Comparison of ENCODE assay signal across 8 cellular contexts in the genomic region with DNA sequence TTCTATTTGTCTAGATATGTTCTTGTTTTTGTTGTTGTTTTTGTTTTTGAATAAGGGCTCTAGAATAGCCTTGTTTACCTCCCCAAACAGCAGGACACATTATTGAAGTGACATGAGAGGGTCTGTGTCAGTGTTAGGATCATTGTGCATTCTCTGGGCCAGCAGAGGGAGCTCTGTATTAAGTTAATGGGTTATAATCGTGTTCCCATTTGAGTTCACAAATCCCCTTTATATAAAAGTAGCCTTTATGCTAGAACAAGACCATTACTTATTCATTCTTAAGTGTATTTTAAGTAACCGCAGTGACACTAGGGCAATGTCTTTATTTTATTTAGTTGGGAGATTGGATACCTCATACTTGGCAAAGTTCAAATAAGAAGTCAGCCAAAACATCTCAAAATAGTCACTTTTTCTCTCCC.
DNase-seq lines count a peak whose midpoint lies in the region; ATAC-seq, FAIRE-seq and TF ChIP-seq lines count a peak whose summit lies in the region.

No MANE protein-coding gene starts in this region.

- H3K4me1 ChIP-seq in HEK293 (ENCODE audit: control insufficient read depth, insufficient read depth, low read length) = peaks cover 16% of the 10 kb centered on the region

- POLR2A ChIA-PET in HEK293 (lab: Yijun Ruan, JAX) = no interaction called here

- TF ChIP-seq CTCF in C4-2B (conservative IDR thresholded peaks at IDR 0.05) = peak; percentile 90
- TF ChIP-seq CTCF in HEK293 (tag by site-specific recombination; IDR thresholded peaks at IDR 0.05) = peak; percentile 56; the same call in 1 of the 2 replicates
- TF ChIP-seq CTCF in fibroblast of pulmonary artery (IDR thresholded peaks at IDR 0.05; ENCODE audit: low read length, missing control alignments) = peak; percentile 85

- no peak for ATAC-seq in GM21576 (IDR thresholded peaks at IDR 0.05; ENCODE audit: unreplicated experiment)

- DNase-seq in NCI-H82 treated with DMSO at 0.1 percent for 48 hours (lab: John Stamatoyannopoulos, UW; ENCODE audit: unreplicated experiment) = peak; percentile 41
- peak; percentile 51 to 52 for DNase-seq in activated T-cell treated with anti-CD3 and anti-CD28 coated beads, Interleukin-2, amount 50 U/mL, for 48 hours
- DNase-seq in fibroblast of pulmonary artery (ENCODE audit: low read depth) = peak; percentile 83
- DNase-seq in nucleus accumbens (lab: John Stamatoyannopoulos, UW) = peak in 40 of 56 donors; percentile 1 to 87 (median 26)
- peak; percentile 64 for DNase-seq in urothelium cell line (ENCODE audit: low spot score)

- H3K4me3 ChIP-seq in HEK293 (ENCODE audit: low read depth, low read length) (no peak overlapping the region), fibroblast of pulmonary artery (replicated peaks; ENCODE audit: low read depth, low read length) (no peak overlapping the region)

- peaks cover 10 to 20% of the 10 kb centered on the region in 2 experiments; a peak in 2 of 3 replicates for H3K36me3 ChIP-seq in HEK293 (ENCODE audit: control insufficient read depth in 2 of 2, insufficient read depth in 1 of 2, low read length in 2 of 2)

- H3K9me3 ChIP-seq in HEK293 (ENCODE audit: control insufficient read depth, insufficient read depth, low read depth, low read length) = no peaks in the 10 kb centered on the region

- CTCF ChIA-PET in HEK293 (lab: Yijun Ruan, JAX) = interaction anchor here (0.6 to 7.2 kb wide), 42 partner anchors 9 to 1276 kb away, joined by 3 to 112 read pairs (median 4); a partner anchor contains a TSS

- H3K27ac ChIP-seq in C4-2B (no peak overlapping the region), HEK293 (ENCODE audit: extremely low read depth, low read depth, low read length) (no peak overlapping the region)

- FAIRE-seq in urothelium cell line (lab: Jason Lieb, UNC) = no peak

TF ChIP-seq in HEK293, 187 proteins besides CTCF, POLR2A, EP300 and RAD21 (continues in another document):
- no peak for TF ChIP-seq ZNF623 (tag by site-specific recombination; IDR thresholded peaks at IDR 0.05)
- TF ChIP-seq, protein P1, sequence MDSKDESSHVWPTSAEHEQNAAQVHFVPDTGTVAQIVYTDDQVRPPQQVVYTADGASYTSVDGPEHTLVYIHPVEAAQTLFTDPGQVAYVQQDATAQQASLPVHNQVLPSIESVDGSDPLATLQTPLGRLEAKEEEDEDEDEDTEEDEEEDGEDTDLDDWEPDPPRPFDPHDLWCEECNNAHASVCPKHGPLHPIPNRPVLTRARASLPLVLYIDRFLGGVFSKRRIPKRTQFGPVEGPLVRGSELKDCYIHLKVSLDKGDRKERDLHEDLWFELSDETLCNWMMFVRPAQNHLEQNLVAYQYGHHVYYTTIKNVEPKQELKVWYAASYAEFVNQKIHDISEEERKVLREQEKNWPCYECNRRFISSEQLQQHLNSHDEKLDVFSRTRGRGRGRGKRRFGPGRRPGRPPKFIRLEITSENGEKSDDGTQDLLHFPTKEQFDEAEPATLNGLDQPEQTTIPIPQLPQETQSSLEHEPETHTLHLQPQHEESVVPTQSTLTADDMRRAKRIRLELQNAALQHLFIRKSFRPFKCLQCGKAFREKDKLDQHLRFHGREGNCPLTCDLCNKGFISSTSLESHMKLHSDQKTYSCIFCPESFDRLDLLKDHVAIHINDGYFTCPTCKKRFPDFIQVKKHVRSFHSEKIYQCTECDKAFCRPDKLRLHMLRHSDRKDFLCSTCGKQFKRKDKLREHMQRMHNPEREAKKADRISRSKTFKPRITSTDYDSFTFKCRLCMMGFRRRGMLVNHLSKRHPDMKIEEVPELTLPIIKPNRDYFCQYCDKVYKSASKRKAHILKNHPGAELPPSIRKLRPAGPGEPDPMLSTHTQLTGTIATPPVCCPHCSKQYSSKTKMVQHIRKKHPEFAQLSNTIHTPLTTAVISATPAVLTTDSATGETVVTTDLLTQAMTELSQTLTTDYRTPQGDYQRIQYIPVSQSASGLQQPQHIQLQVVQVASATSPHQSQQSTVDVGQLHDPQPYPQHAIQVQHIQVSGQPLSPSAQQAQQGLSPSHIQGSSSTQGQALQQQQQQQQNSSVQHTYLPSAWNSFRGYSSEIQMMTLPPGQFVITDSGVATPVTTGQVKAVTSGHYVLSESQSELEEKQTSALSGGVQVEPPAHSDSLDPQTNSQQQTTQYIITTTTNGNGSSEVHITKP (tag by site-specific recombination; IDR thresholded peaks at IDR 0.05) = peak; percentile 20; the same call in 1 of the 2 replicates
- no peak for TF ChIP-seq ZNF785 (tag by site-specific recombination; IDR thresholded peaks at IDR 0.05)
- TF ChIP-seq ZNF837 (tag by site-specific recombination; IDR thresholded peaks at IDR 0.05) = no peak
- TF ChIP-seq ZNF132 (tag by site-specific recombination; IDR thresholded peaks at IDR 0.05; ENCODE audit: borderline replicate concordance) = no peak
- TF ChIP-seq ZNF707 (tag by site-specific recombination; IDR thresholded peaks at IDR 0.05) = no peak
- TF ChIP-seq ZNF175 (tag by site-specific recombination; IDR thresholded peaks at IDR 0.05) = no peak
- TF ChIP-seq ZNF133 (tag by site-specific recombination; IDR thresholded peaks at IDR 0.05) = no peak
- TF ChIP-seq ZFP37 (tag by site-specific recombination; IDR thresholded peaks at IDR 0.05) = no peak
- no peak for TF ChIP-seq ZNF416 (tag by site-specific recombination; IDR thresholded peaks at IDR 0.05)
- no peak for TF ChIP-seq GLIS1 (tag by site-specific recombination; IDR thresholded peaks at IDR 0.05)
- no peak for TF ChIP-seq SP3 (tag by site-specific recombination; IDR thresholded peaks at IDR 0.05)
- TF ChIP-seq ZNF843 (tag by site-specific recombination; IDR thresholded peaks at IDR 0.05) = no peak
- no peak for TF ChIP-seq ZNF701 (tag by site-specific recombination; IDR thresholded peaks at IDR 0.05)
- TF ChIP-seq, protein P2, sequence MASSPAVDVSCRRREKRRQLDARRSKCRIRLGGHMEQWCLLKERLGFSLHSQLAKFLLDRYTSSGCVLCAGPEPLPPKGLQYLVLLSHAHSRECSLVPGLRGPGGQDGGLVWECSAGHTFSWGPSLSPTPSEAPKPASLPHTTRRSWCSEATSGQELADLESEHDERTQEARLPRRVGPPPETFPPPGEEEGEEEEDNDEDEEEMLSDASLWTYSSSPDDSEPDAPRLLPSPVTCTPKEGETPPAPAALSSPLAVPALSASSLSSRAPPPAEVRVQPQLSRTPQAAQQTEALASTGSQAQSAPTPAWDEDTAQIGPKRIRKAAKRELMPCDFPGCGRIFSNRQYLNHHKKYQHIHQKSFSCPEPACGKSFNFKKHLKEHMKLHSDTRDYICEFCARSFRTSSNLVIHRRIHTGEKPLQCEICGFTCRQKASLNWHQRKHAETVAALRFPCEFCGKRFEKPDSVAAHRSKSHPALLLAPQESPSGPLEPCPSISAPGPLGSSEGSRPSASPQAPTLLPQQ (tag by site-specific recombination; IDR thresholded peaks at IDR 0.05) = peak; percentile 19; the same call in 1 of the 2 replicates
- TF ChIP-seq ZNF2 (tag by site-specific recombination; IDR thresholded peaks at IDR 0.05) = 0 out of 2 replicates have a peak, but pooled peaks have one; percentile 37
- TF ChIP-seq ZBTB21 (tag by site-specific recombination; IDR thresholded peaks at IDR 0.05) = no peak
- TF ChIP-seq GLI4 (tag by site-specific recombination; IDR thresholded peaks at IDR 0.05) = no peak
- 0 out of 2 replicates have a peak, but pooled peaks have one; percentile 36 for TF ChIP-seq ZNF561 (tag by site-specific recombination; IDR thresholded peaks at IDR 0.05; ENCODE audit: borderline replicate concordance)
- TF ChIP-seq KLF16 (tag by site-specific recombination; IDR thresholded peaks at IDR 0.05) = no peak
- no peak for TF ChIP-seq ZNF768 (tag by site-specific recombination; IDR thresholded peaks at IDR 0.05)
- TF ChIP-seq ZNF221 (tag by site-specific recombination; IDR thresholded peaks at IDR 0.05; ENCODE audit: borderline replicate concordance) = no peak
- no peak for TF ChIP-seq ZNF776 (tag by site-specific recombination; IDR thresholded peaks at IDR 0.05; ENCODE audit: borderline replicate concordance)
- TF ChIP-seq ZNF544 (tag by site-specific recombination; IDR thresholded peaks at IDR 0.05) = no peak
- TF ChIP-seq ZNF677 (tag by site-specific recombination; IDR thresholded peaks at IDR 0.05) = no peak
- TF ChIP-seq KLF9 (tag by site-specific recombination; IDR thresholded peaks at IDR 0.05; ENCODE audit: low read depth) = no peak
- no peak for TF ChIP-seq ZNF473 (tag by site-specific recombination; IDR thresholded peaks at IDR 0.05)
- no peak for TF ChIP-seq TCF7L2 (IDR thresholded peaks at IDR 0.05; ENCODE audit: borderline replicate concordance, low read depth, low read length)
- TF ChIP-seq ZNF549 (tag by site-specific recombination; IDR thresholded peaks at IDR 0.05) = no peak
- no peak for TF ChIP-seq ZNF184 (tag by site-specific recombination; IDR thresholded peaks at IDR 0.05)
- TF ChIP-seq ZBTB17 (tag by site-specific recombination; IDR thresholded peaks at IDR 0.05) = no peak
- TF ChIP-seq GLIS2 (tag by site-specific recombination; IDR thresholded peaks at IDR 0.05) = no peak
- no peak for TF ChIP-seq OVOL3 (tag by site-specific recombination; IDR thresholded peaks at IDR 0.05)
- no peak for TF ChIP-seq BCL11A (tag by site-specific recombination; IDR thresholded peaks at IDR 0.05; ENCODE audit: low read depth)
- no peak for TF ChIP-seq ZNF114 (tag by site-specific recombination; IDR thresholded peaks at IDR 0.05)
- peak; percentile 94 for TF ChIP-seq ZNF654 (tag by site-specific recombination; IDR thresholded peaks at IDR 0.05; ENCODE audit: low read depth)
- no peak for TF ChIP-seq ZIC2 (tag by site-specific recombination; IDR thresholded peaks at IDR 0.05)
- TF ChIP-seq WT1 (tag by site-specific recombination; IDR thresholded peaks at IDR 0.05) = no peak
- no peak for TF ChIP-seq ZNF747 (tag by site-specific recombination; IDR thresholded peaks at IDR 0.05)
- no peak for TF ChIP-seq ZNF223 (tag by site-specific recombination; IDR thresholded peaks at IDR 0.05)
- no peak for TF ChIP-seq ZNF629 (tag by site-specific recombination; IDR thresholded peaks at IDR 0.05)
- TF ChIP-seq ZNF664 (tag by site-specific recombination; IDR thresholded peaks at IDR 0.05) = no peak

Comparison
In these comparisons a context has a peak if more than half of its experiments do, and no peak if none do; other contexts are left out.
1. DNase-seq: peak in every context shown above with its lines; median percentile 83 in fibroblast of pulmonary artery; 64 in urothelium cell line; 52 in activated T-cell treated with anti-CD3 and anti-CD28 coated beads, Interleukin-2, amount 50 U/mL, for 48 hours; 41 in NCI-H82 treated with DMSO at 0.1 percent for 48 hours; 26 in nucleus accumbens.